ENCODE assay signal across 19 cellular contexts in the genomic region with DNA sequence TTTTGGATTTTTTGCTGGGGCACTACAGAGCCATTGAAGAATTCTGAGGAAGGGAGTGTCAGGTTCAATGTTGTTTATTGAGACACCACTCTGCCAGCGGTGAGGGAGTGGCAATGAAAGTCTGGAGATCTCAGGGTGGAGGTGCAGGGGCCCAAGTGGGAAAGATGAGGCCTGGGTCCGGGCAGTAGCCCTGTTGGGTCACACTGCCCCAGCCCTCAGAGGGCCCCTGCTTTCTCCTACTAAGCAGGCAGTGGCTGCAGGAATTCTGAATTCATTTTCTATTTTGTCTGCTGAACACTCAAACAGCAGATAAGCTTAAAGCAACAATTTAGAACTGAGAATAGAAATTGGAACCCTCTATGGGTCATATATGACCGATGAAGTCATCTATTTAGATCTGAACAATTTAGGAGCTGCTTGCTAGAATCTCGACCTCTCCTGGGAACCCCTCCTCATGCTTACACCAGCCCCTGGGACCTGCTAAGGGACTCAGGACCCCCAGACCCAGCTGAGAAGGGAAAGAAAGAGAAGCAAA. TPM values are rescaled to one million over a fixed set of nuclear protein-coding genes. Genes with fewer than 3 reads are reported as not detected.
"Had no signal": no experiment of that assay in that cellular context is flagged by ENCODE, and none has a peak within 500 bp of the region (broad histone marks: within the 10 kb centered on the region; RNA-seq: fewer than 3 reads in every experiment).

No MANE protein-coding gene starts in this region.

- H3K36me3 Mint-ChIP-seq: activated naive CD8-positive, alpha-beta T cell treated with anti-CD3 and anti-CD28 coated beads, Interleukin-2, amount 10 ng/mL, durations not matched to agents 7 days and 5 days; naive thymus-derived CD8-positive, alpha-beta T cell had no signal

- H3K4me1 Mint-ChIP-seq: activated naive CD8-positive, alpha-beta T cell treated with anti-CD3 and anti-CD28 coated beads, Interleukin-2, amount 10 ng/mL, durations not matched to agents 7 days and 5 days had no signal

- H3K36me3 ChIP-seq: cardiac muscle cell, colonic mucosa, esophagus muscularis mucosa, right atrium auricular region had no signal

- H3K27ac ChIP-seq: cardiac muscle cell, colonic mucosa, SK-N-MC, skin epidermis had no signal

- H3K9me3 ChIP-seq: colonic mucosa, esophagus muscularis mucosa, right atrium auricular region had no signal

- ATAC-seq: activated CD4-positive, CD25-positive, alpha-beta regulatory T cell treated with anti-CD3 and anti-CD28 coated beads, Interleukin-2, amount 50 U/mL, for 24 hours; naive thymus-derived CD8-positive, alpha-beta T cell had no signal

- H3K4me1 ChIP-seq: colonic mucosa had no signal

- DNase-seq: activated naive CD4-positive, alpha-beta T cell; activated naive CD8-positive, alpha-beta T cell treated with anti-CD3 and anti-CD28 coated beads, Interleukin-2, amount 10 ng/mL, durations not matched to agents 7 days and 5 days; colonic mucosa; head of caudate nucleus; islet precursor cell; naive thymus-derived CD8-positive, alpha-beta T cell; stimulated activated CD4-positive, alpha-beta T cell treated with anti-CD3 and anti-CD28 coated beads, Interleukin-4, amount 100 ng/mL, for 4 hours; stimulated activated CD8-positive, alpha-beta memory T cell treated with anti-CD3 and anti-CD28 coated beads, Interleukin-4, amount 100 ng/mL, for 48 hours; T-helper 1 cell; T1000 had no signal

- H3K27me3 ChIP-seq: cardiac muscle cell, colonic mucosa, esophagus muscularis mucosa, right atrium auricular region had no signal

- H3K4me3 ChIP-seq: cardiac muscle cell, colonic mucosa, esophagus muscularis mucosa, right atrium auricular region, SK-N-MC, skin epidermis had no signal

- H3K27ac Mint-ChIP-seq: activated naive CD8-positive, alpha-beta T cell treated with anti-CD3 and anti-CD28 coated beads, Interleukin-2, amount 10 ng/mL, durations not matched to agents 7 days and 5 days; activated T-helper 1 cell treated with anti-CD3 and anti-CD28 coated beads, Interleukin-12 subunit alpha, Interleukin-12 subunit beta, Interleukin-2, Interleukin-4 antibody, amounts not matched to agents 30 ng/mL and 10 ng/mL and 1 ng/mL, durations not matched to agents 14 hours and 24 hours and 36 hours; naive thymus-derived CD8-positive, alpha-beta T cell; progenitor cell of endocrine pancreas; stimulated activated naive CD8-positive, alpha-beta T cell treated with anti-CD3 and anti-CD28 coated beads, Interleukin-15, Interleukin-2, amounts not matched to agents 100 ng/mL and 50 ng/mL, for 24 hours had no signal

- H3K9me3 Mint-ChIP-seq: activated naive CD8-positive, alpha-beta T cell treated with anti-CD3 and anti-CD28 coated beads, Interleukin-2, amount 10 ng/mL, durations not matched to agents 7 days and 5 days; activated T-helper 1 cell treated with anti-CD3 and anti-CD28 coated beads, Interleukin-12 subunit alpha, Interleukin-12 subunit beta, Interleukin-2, Interleukin-4 antibody, amounts not matched to agents 30 ng/mL and 10 ng/mL and 1 ng/mL, durations not matched to agents 14 hours and 24 hours and 36 hours; naive thymus-derived CD8-positive, alpha-beta T cell; stimulated activated naive CD8-positive, alpha-beta T cell treated with anti-CD3 and anti-CD28 coated beads, Interleukin-15, Interleukin-2, amounts not matched to agents 100 ng/mL and 50 ng/mL, for 24 hours had no signal

- H3K4me3 Mint-ChIP-seq: activated naive CD8-positive, alpha-beta T cell treated with anti-CD3 and anti-CD28 coated beads, Interleukin-2, amount 10 ng/mL, durations not matched to agents 7 days and 5 days; activated T-helper 1 cell treated with anti-CD3 and anti-CD28 coated beads, Interleukin-12 subunit alpha, Interleukin-12 subunit beta, Interleukin-2, Interleukin-4 antibody, amounts not matched to agents 30 ng/mL and 10 ng/mL and 1 ng/mL, durations not matched to agents 14 hours and 24 hours and 36 hours; naive thymus-derived CD8-positive, alpha-beta T cell; stimulated activated naive CD8-positive, alpha-beta T cell treated with anti-CD3 and anti-CD28 coated beads, Interleukin-15, Interleukin-2, amounts not matched to agents 100 ng/mL and 50 ng/mL, for 24 hours had no signal

RNA-seq across cellular contexts. Expression of a gene that starts 17.9 kb away (rescaled TPM):
- total RNA-seq: cardiac muscle cell; naive thymus-derived CD8-positive, alpha-beta T cell; progenitor cell of endocrine pancreas had no signal
- polyA plus RNA-seq: cardiac muscle cell; naive thymus-derived CD8-positive, alpha-beta T cell had no signal
